In genomic region chr9:28444637-28445036, GRCh38 we compare ENCODE assay signal across 5 cellular contexts.
"Had no signal": no experiment of that assay in that cellular context is flagged by ENCODE, and none has a peak within 500 bp of the region (broad histone marks: within the 10 kb centered on the region; RNA-seq: fewer than 3 reads in every experiment).

No MANE protein-coding gene starts in this region.

- DNase-seq: H9, HCEC 1CT, IMR-90 had no signal

- H3K4me3 ChIP-seq: GM23338, K562 had no signal

- H3K4me3 Mint-ChIP-seq: GM23338, H9 had no signal

- H3K27ac Mint-ChIP-seq: GM23338, H9 had no signal

- ATAC-seq: GM23338, K562 had no signal

- H3K4me1 Mint-ChIP-seq: GM23338 had no signal
